ENCODE assay signal across 12 cellular contexts in the genomic region with DNA sequence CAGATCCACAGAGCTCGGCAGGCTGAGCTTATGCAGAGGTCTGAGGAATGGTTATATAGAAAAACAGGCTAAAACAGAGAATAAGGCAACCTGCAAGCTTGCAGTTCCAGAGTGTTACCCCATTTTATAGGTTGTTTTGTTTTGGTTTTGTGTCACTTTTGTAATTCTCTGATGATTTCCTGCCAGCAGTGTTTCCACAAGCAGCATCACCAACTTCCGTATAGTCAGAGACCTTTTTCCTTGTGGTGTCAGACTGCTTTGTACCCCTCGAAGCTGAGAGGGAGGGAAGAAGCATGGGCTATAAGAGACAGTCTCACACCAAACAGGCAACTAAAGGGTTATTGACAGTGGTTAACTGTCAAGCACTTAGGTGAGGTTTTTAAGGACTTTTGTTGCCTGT.
"Had no signal": no experiment of that assay in that cellular context is flagged by ENCODE, and none has a peak within 500 bp of the region (broad histone marks: within the 10 kb centered on the region; RNA-seq: fewer than 3 reads in every experiment).

No MANE protein-coding gene starts in this region.

- H3K4me3 ChIP-seq: ascending aorta, esophagus squamous epithelium, tibial artery had no signal

- H3K4me3 Mint-ChIP-seq: neural crest cell had no signal

- H3K9me3 Mint-ChIP-seq: neural crest cell had no signal

- H3K27ac ChIP-seq: ascending aorta, esophagus squamous epithelium, parathyroid adenoma, tibial artery had no signal

- H3K4me1 ChIP-seq: ascending aorta, esophagus squamous epithelium, parathyroid adenoma had no signal

- H3K27me3 ChIP-seq: ascending aorta, esophagus squamous epithelium, tibial artery had no signal

- H3K9me3 ChIP-seq: ascending aorta, esophagus squamous epithelium, SK-N-SH, tibial artery had no signal

- H3K36me3 ChIP-seq: esophagus squamous epithelium, tibial artery had no signal

- DNase-seq: activated CD8-positive, alpha-beta memory T cell treated with anti-CD3 and anti-CD28 coated beads, Interleukin-2, amount 50 U/mL, for 48 hours; activated effector memory CD4-positive, alpha-beta T cell treated with Interleukin-2 at 50 U/mL for 16 hours; esophagus squamous epithelium; foreskin fibroblast; head of caudate nucleus; mesenchymal stem cell; SK-N-SH; stimulated activated CD4-positive, alpha-beta T cell treated with anti-CD3 and anti-CD28 coated beads, Interleukin-4, amount 100 ng/mL, for 24 hours; tibial artery had no signal
